ENCODE assay signal across 11 cellular contexts in the genomic region with DNA sequence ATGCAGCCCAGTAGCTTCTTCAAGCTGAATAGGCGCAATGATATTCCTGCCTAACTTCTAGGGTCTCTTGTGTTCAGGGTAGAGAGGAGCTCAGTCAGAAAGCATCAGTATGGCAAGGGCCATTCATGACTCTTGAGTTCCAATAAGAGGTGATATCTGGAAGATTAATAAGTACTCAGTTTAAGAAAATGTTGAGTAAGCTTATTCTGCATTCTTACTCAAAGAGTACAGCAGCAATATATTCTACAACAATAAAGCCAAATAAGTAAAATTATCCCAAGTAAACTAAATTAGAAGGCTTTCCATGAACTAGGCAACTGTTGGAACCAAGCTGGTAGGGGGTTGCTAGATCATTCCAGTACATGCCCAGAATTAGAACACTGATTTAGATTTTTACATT.
"Had no signal": no experiment of that assay in that cellular context is flagged by ENCODE, and none has a peak within 500 bp of the region (broad histone marks: within the 10 kb centered on the region; RNA-seq: fewer than 3 reads in every experiment).

No MANE protein-coding gene starts in this region.

- H3K27ac ChIP-seq: GM23248 had no signal

- H3K9ac ChIP-seq: GM23248 had no signal

- H3K36me3 ChIP-seq: HAP-1 had no signal

- ATAC-seq: GM23338, HCT116 had no signal

- H3K9me3 ChIP-seq: HAP-1 had no signal

- H3K4me2 ChIP-seq: GM23338 had no signal

- H3K4me1 ChIP-seq: HAP-1 had no signal

- H2AFZ ChIP-seq: GM23248, GM23338 had no signal

- DNase-seq: GM23248, GOT3, H7, H9, HCEC 1CT, HFFc6 had no signal

- FAIRE-seq: H1, H54 had no signal

- H3K4me3 ChIP-seq: GM23248, GM23338, HAP-1 had no signal
